9 cellular contexts compared by ENCODE assay signal in genomic region chr1:78045600-78045849, GRCh38. TPM values are rescaled to one million over a fixed set of nuclear protein-coding genes. Genes with fewer than 3 reads are reported as not detected.
DNase-seq lines count a peak whose midpoint lies in the region; ATAC-seq and TF ChIP-seq lines count a peak whose summit lies in the region.
"Had no signal": no experiment of that assay in that cellular context is flagged by ENCODE, and none has a peak within 500 bp of the region (broad histone marks: within the 10 kb centered on the region; RNA-seq: fewer than 3 reads in every experiment).

No MANE protein-coding gene starts in this region.

- H3K9me3 ChIP-seq in lower lobe of right lung, result no peaks in the 10 kb centered on the region
- H3K9me3 ChIP-seq in stomach, result no peaks in the 10 kb centered on the region

- no peak for ATAC-seq in lower lobe of right lung
- no peak for ATAC-seq in GM21367 (IDR thresholded peaks at IDR 0.05; ENCODE audit: unreplicated experiment)
- ATAC-seq: K562 had no signal

- H3K4me1 Mint-ChIP-seq in T-helper 2 cell treated with Interferon-gamma antibody and Interleukin-4, amounts not matched to agents 5 μg/mL and 100 μg/mL, for 36 hours (ENCODE audit: low read depth), result peaks cover 26% of the 10 kb centered on the region
- H3K4me1 Mint-ChIP-seq in brain, result peaks cover 24% of the 10 kb centered on the region

- peak overlapping the region; percentile 71 for H3K4me3 Mint-ChIP-seq in T-helper 2 cell treated with Interferon-gamma antibody and Interleukin-4, amounts not matched to agents 5 μg/mL and 100 μg/mL, for 36 hours
- H3K4me3 Mint-ChIP-seq in brain, result peak overlapping the region; percentile 45 to 80 (median 70)

- no peak for TF ChIP-seq CTCF in brain (conservative IDR thresholded peaks at IDR 0.05)
- TF ChIP-seq CTCF in lower lobe of right lung (IDR thresholded peaks at IDR 0.05), result no peak
- no peak for TF ChIP-seq CTCF in stomach (IDR thresholded peaks at IDR 0.05)

- H3K4me1 ChIP-seq in lower lobe of right lung, result peaks cover 13% of the 10 kb centered on the region
- H3K4me1 ChIP-seq in stomach, result peaks cover 7 to 33% (median 15%) of the 10 kb centered on the region in 4 donors

- H3K9me3 Mint-ChIP-seq in T-helper 2 cell treated with Interferon-gamma antibody and Interleukin-4, amounts not matched to agents 5 μg/mL and 100 μg/mL, for 36 hours, result no peaks in the 10 kb centered on the region
- H3K9me3 Mint-ChIP-seq in brain, result peaks cover 0 to 14% (median 2%) of the 10 kb centered on the region in 5 experiments

- no peak overlapping the region for H3K27ac Mint-ChIP-seq in T-helper 2 cell treated with Interferon-gamma antibody and Interleukin-4, amounts not matched to agents 5 μg/mL and 100 μg/mL, for 36 hours
- H3K27ac Mint-ChIP-seq in brain, result no peak overlapping the region

- H3K4me3 ChIP-seq in lower lobe of right lung, result peak overlapping the region; percentile 69
- H3K4me3 ChIP-seq in stomach, result peak overlapping the region; percentile 66 to 77 (median 68)
- H3K4me3 ChIP-seq: K562 had no signal

- H3K27me3 ChIP-seq in lower lobe of right lung (ENCODE audit: low read depth) (peaks cover 28% of the 10 kb centered on the region), stomach (peaks cover 0 to 24% (median 8%) of the 10 kb centered on the region in 3 donors)

- no peak for TF ChIP-seq EP300 in stomach (IDR thresholded peaks at IDR 0.05)

- no peak for TF ChIP-seq POLR2A in stomach (IDR thresholded peaks at IDR 0.05)

- H3K36me3 ChIP-seq in lower lobe of right lung (no peaks in the 10 kb centered on the region), stomach (no peaks in the 10 kb centered on the region)

- intact Hi-C loops in lower lobe of right lung (cut with DNase I), result no loop called here
- intact Hi-C loops in stomach (cut with DNase I; ENCODE audit: low total_unique reads), result no loop called here

- 33 to 58% (median 40%) methylated on average over 14 of the region's 14 CpGs for WGBS in stomach, 5 donors

- H3K27ac ChIP-seq in lower lobe of right lung (peak overlapping the region; percentile 73), stomach (peak overlapping the region; percentile 63 to 81 (median 67))

- DNase-seq in T-helper 2 cell treated with Interferon-gamma antibody and Interleukin-4, amounts not matched to agents 5 μg/mL and 100 μg/mL, for 36 hours (ENCODE audit: low spot score), result no peak
- DNase-seq in T-helper 2 cell (no peak), lower lobe of right lung (no peak), stomach (no peak), DMS79 (lab: John Stamatoyannopoulos, UW) (no peak), hypothalamus (lab: John Stamatoyannopoulos, UW) (no peak)

- peaks cover 48% of the 10 kb centered on the region for H3K27me3 Mint-ChIP-seq in T-helper 2 cell treated with Interferon-gamma antibody and Interleukin-4, amounts not matched to agents 5 μg/mL and 100 μg/mL, for 36 hours (ENCODE audit: low read depth)
- peaks cover 67% of the 10 kb centered on the region for H3K27me3 Mint-ChIP-seq in brain

- H3K36me3 Mint-ChIP-seq in T-helper 2 cell treated with Interferon-gamma antibody and Interleukin-4, amounts not matched to agents 5 μg/mL and 100 μg/mL, for 36 hours (ENCODE audit: low read depth), result no peaks in the 10 kb centered on the region
- H3K36me3 Mint-ChIP-seq in brain, result no peaks in the 10 kb centered on the region

RNA-seq across cellular contexts. Expression of gene GIPC2, which starts 0.2 kb away (rescaled TPM):
- polyA plus RNA-seq in brain (ENCODE audit: insufficient read depth, low read depth, low replicate concordance) (0.19 TPM), stomach (1 to 10 TPM; 4.0 to 5.8 (median 4.6) TPM)
- total RNA-seq in lower lobe of right lung (2.9 TPM), stomach (10 to 100 TPM in 1 of 5 donors, 1 to 10 TPM in 4; 2.3 to 23.8 (median 8.4) TPM)

RNA-seq across cellular contexts. Expression of gene DNAJB4, which starts 40.8 kb away (rescaled TPM):
- polyA plus RNA-seq in brain (ENCODE audit: insufficient read depth, low read depth, low replicate concordance), result 8.7 TPM
- total RNA-seq in lower lobe of right lung, result 29.0 TPM
- total RNA-seq in stomach, result 10 to 100 TPM in 4 of 5 donors, 1 to 10 TPM in 1; 7.2 to 65.7 (median 19.2) TPM
- polyA plus RNA-seq in stomach, result 10 to 100 TPM in 2 of 3 donors, 1 to 10 TPM in 1; 7.3 to 13.1 (median 12.3) TPM
